Comparison of ENCODE assay signal across 10 cellular contexts in genomic region chr2:73072416-73072815, GRCh38. TPM values are rescaled to one million over a fixed set of nuclear protein-coding genes. Genes with fewer than 3 reads are reported as not detected.
DNase-seq lines count a peak whose midpoint lies in the region; ATAC-seq, FAIRE-seq and TF ChIP-seq lines count a peak whose summit lies in the region.
"Had no signal": no experiment of that assay in that cellular context is flagged by ENCODE, and none has a peak within 500 bp of the region (broad histone marks: within the 10 kb centered on the region; RNA-seq: fewer than 3 reads in every experiment).

No MANE protein-coding gene starts in this region.

- peaks cover 0 to 11% (median 0%) of the 10 kb centered on the region in 9 donors for H3K36me3 ChIP-seq in heart left ventricle
- H3K36me3 ChIP-seq in K562 (ENCODE audit: control insufficient read depth, insufficient read depth, low read length): peaks cover 10% of the 10 kb centered on the region
- no peaks in the 10 kb centered on the region for H3K36me3 ChIP-seq in mucosa of rectum (ENCODE audit: control insufficient read depth in 2 of 2, insufficient read depth in 2 of 2, low read length in 2 of 2)
- no peaks in the 10 kb centered on the region for H3K36me3 ChIP-seq in upper lobe of right lung

- peaks cover 38% of the 10 kb centered on the region for H3K79me2 ChIP-seq in K562 (ENCODE audit: control insufficient read depth, insufficient read depth, low read length)

- peaks cover 5% of the 10 kb centered on the region; the same call in 1 of the 2 replicates for H4K20me1 ChIP-seq in K562 (replicated peaks; ENCODE audit: control insufficient read depth, insufficient read depth, low read length)

- CTCF ChIA-PET in K562 (lab: Yijun Ruan, JAX; ENCODE audit: low intra/inter-chr PET ratio): no interaction called here

- TF ChIP-seq RAD21 in K562 (CRISPR knock-in tag; conservative IDR thresholded peaks at IDR 0.05 in 1 of 2, IDR thresholded peaks at IDR 0.05 in 1 of 2): no peak

- H3K9ac ChIP-seq in K562 (ENCODE audit: insufficient read depth in 1 of 2, low read depth in 2 of 2, low read length in 2 of 2) (peak overlapping the region in 1 of 2 experiments; percentile 92; a peak in 1 of 4 replicates), mucosa of rectum (ENCODE audit: low read depth in 1 of 2, low read length in 2 of 2) (peak overlapping the region; percentile 84 to 93)

- TF ChIP-seq POLR2A in heart left ventricle (IDR thresholded peaks at IDR 0.05) (no peak), K562 (conservative IDR thresholded peaks at IDR 0.05) (no peak)

- ATAC-seq in heart left ventricle: no peak
- no peak for ATAC-seq in K562
- ATAC-seq in upper lobe of right lung: no peak
- no peak for ATAC-seq in HG02981 (IDR thresholded peaks at IDR 0.05; ENCODE audit: unreplicated experiment)
- ATAC-seq in HG03175 (IDR thresholded peaks at IDR 0.05; ENCODE audit: unreplicated experiment): no peak

- H3K9me3 ChIP-seq in heart left ventricle (no peaks in the 10 kb centered on the region), K562 (replicated peaks; ENCODE audit: control insufficient read depth, insufficient read depth, low read depth, low read length) (no peaks in the 10 kb centered on the region), mucosa of rectum (ENCODE audit: control insufficient read depth in 2 of 2, low read length in 2 of 2) (no peaks in the 10 kb centered on the region), upper lobe of right lung (no peaks in the 10 kb centered on the region)

- H3K4me3 ChIP-seq in heart left ventricle (peak overlapping the region in 9 of 12 donors; percentile 66 to 99 (median 90)), K562 (no peak overlapping the region), mucosa of rectum (ENCODE audit: low read length in 2 of 2) (peak overlapping the region; percentile 87 to 99), upper lobe of right lung (peak overlapping the region; percentile 98)

- no peak overlapping the region for H2AFZ ChIP-seq in K562 (ENCODE audit: low read depth, low read length)

- TF ChIP-seq CTCF in heart left ventricle (IDR thresholded peaks at IDR 0.05): no peak
- TF ChIP-seq CTCF in K562 (IDR thresholded peaks at IDR 0.05 in 2 of 3, conservative IDR thresholded peaks at IDR 0.05 in 1 of 3; ENCODE audit: insufficient read depth in 2 of 3, low read depth in 1 of 3, low read length in 3 of 3): no peak
- no peak for TF ChIP-seq CTCF in upper lobe of right lung (IDR thresholded peaks at IDR 0.05)

- no peak for TF ChIP-seq EP300 in K562 (IDR thresholded peaks at IDR 0.05; ENCODE audit: low read length)

- BruUV-seq in K562 (replicated peaks; lab: Mats Ljungman, UMichigan): no TSS peak

- POLR2A ChIA-PET in K562 (lab: Yijun Ruan, JAX): no interaction called here

- intact Hi-C loops in heart left ventricle (cut with DNase I): loop anchor here in 4 of 10 donors (5.0 kb wide), 5 partner anchors 40 to 180 kb away; partner anchors contain the start of gene RAB11FIP5 (in 1 of the 4)
- intact Hi-C loops in cardiac septum (cut with DNase I): loop anchor here (5.0 kb wide), 1 partner anchor 180 kb away; no protein-coding TSS in a partner anchor
- intact Hi-C loops in K562 (cut with micrococcal nuclease): loop anchor here (5.0 kb wide), 1 partner anchor 180 kb away; no protein-coding TSS in a partner anchor
- intact Hi-C loops in upper lobe of right lung (cut with DNase I): no loop called here

- peaks cover 3 to 39% (median 21%) of the 10 kb centered on the region in 12 donors for H3K4me1 ChIP-seq in heart left ventricle
- H3K4me1 ChIP-seq in K562 (replicated peaks in 1 of 2; ENCODE audit: control insufficient read depth in 2 of 2, insufficient read depth in 2 of 2, low read length in 2 of 2): peaks cover 12 to 27% of the 10 kb centered on the region in 2 experiments
- peaks cover 12% of the 10 kb centered on the region in 2 donors for H3K4me1 ChIP-seq in mucosa of rectum (ENCODE audit: control insufficient read depth in 2 of 2, insufficient read depth in 2 of 2, low read length in 2 of 2)
- H3K4me1 ChIP-seq in upper lobe of right lung: peaks cover 22% of the 10 kb centered on the region

- FAIRE-seq in K562 (lab: Jason Lieb, UNC): no peak

- WGBS in heart left ventricle, 4 donors: 91 to 100% (median 96%) methylated on average over 1 of the region's 1 CpG
- WGBS in K562 (ENCODE audit: insufficient coverage, low coverage, missing lambda C conversion rate): 60% methylated on average over 1 of the region's 1 CpG

- H3K27me3 ChIP-seq in heart left ventricle (no peaks in the 10 kb centered on the region), K562 (ENCODE audit: control insufficient read depth in 2 of 2, insufficient read depth in 2 of 2, low read length in 2 of 2) (peaks cover 0 to 5% of the 10 kb centered on the region in 2 experiments; a peak in 2 of 5 replicates), mucosa of rectum (ENCODE audit: control insufficient read depth in 2 of 2, insufficient read depth in 2 of 2, low read length in 2 of 2) (no peaks in the 10 kb centered on the region), upper lobe of right lung (no peaks in the 10 kb centered on the region)

- DNase-seq in heart left ventricle (no peak), cardiac septum (ENCODE audit: low spot score) (no peak), K562 (ENCODE audit: extremely low read depth in 1 of 4, low spot score in 3 of 4) (no peak), upper lobe of right lung (no peak), DMS114 treated with DMSO at 0.1 percent for 48 hours (lab: John Stamatoyannopoulos, UW; ENCODE audit: unreplicated experiment) (no peak)
- DNase-seq: GOT3, NCI-H526 treated with DMSO at 0.1 percent for 48 hours had no signal

- H3K4me2 ChIP-seq in K562 (ENCODE audit: insufficient read depth, low read length): peak overlapping the region; percentile 92; the same call in 1 of the 2 replicates

- H3K27ac ChIP-seq in heart left ventricle (peak overlapping the region in 7 of 12 donors; percentile 88 to 98 (median 93)), K562 (ENCODE audit: extremely low read depth, low read depth, low read length) (no peak overlapping the region), mucosa of rectum (ENCODE audit: low read depth in 2 of 2, low read length in 2 of 2) (peak overlapping the region in 1 of 2 donors; percentile 96), upper lobe of right lung (peak overlapping the region; percentile 97)

- H3K9me1 ChIP-seq in K562 (ENCODE audit: control insufficient read depth, insufficient read depth, low read length): no peaks in the 10 kb centered on the region

- in situ Hi-C loops in K562 (cut with MboI): no loop called here

TF ChIP-seq in K562, 482 proteins besides CTCF, POLR2A, EP300 and RAD21 (continues in another document):
- TF ChIP-seq, protein P1, sequence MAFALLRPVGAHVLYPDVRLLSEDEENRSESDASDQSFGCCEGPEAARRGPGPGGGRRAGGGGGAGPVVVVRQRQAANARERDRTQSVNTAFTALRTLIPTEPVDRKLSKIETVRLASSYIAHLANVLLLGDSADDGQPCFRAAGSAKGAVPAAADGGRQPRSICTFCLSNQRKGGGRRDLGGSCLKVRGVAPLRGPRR (CRISPR knock-in tag; IDR thresholded peaks at IDR 0.05): no peak
- TF ChIP-seq BDP1 (IDR thresholded peaks at IDR 0.05; ENCODE audit: insufficient read depth, insufficient read length) (no peak), POLR2AphosphoS2 (IDR thresholded peaks at IDR 0.05; ENCODE audit: low read length) (no peak), ZNF263 (CRISPR knock-in tag; IDR thresholded peaks at IDR 0.05; ENCODE audit: borderline replicate concordance) (no peak)

RNA-seq across cellular contexts. Expression of gene SFXN5, which starts 0.9 kb away (rescaled TPM):
- 10 to 100 TPM in 3 of 9 donors, 1 to 10 TPM in 6; 6.0 to 12.5 (median 9.1) TPM for total RNA-seq in heart left ventricle
- polyA plus RNA-seq in heart left ventricle: 1 to 10 TPM; 7.1 to 8.2 TPM
- total RNA-seq in cardiac septum: 13.3 TPM
- 75.2 and 92.0 TPM in 2 replicates for total RNA-seq in K562 (2011; cell fraction: chromatin; rRNA removed; ENCODE audit: low replicate concordance)
- 41.8 and 49.7 TPM in 2 replicates for total RNA-seq in K562 (2011; cell fraction: nucleolus; rRNA removed)
- total RNA-seq in K562 (2011; cell fraction: nucleoplasm; rRNA removed): 41.6 and 73.8 TPM in 2 replicates
- total RNA-seq in K562 (2014; rRNA removed): 13.8 and 19.9 TPM in 2 replicates
- 12.4 and 14.1 TPM in 2 replicates for total RNA-seq in K562 (2014; rRNA removed; fragmentation: Illumina TruSeq; extraction: Trizol)
- 18.0 and 19.4 TPM in 2 replicates for total RNA-seq in K562 (2015; rRNA removed; fragmentation: Illumina TruSeq; extraction: Trizol)
- total RNA-seq in K562 (2021): 21.3 and 21.6 TPM in 2 replicates
- polyA plus RNA-seq in K562 (2011; rRNA removed): 18.2 and 22.6 TPM in 2 replicates
- polyA plus RNA-seq in K562 (2011; cell fraction: cytosol; rRNA removed): 19.2 and 31.7 TPM in 2 replicates
- 45.6 and 116 TPM in 2 replicates for polyA plus RNA-seq in K562 (2011; cell fraction: nucleus; rRNA removed)
- polyA plus RNA-seq in K562 (2012): 14.9 and 19.8 TPM in 2 replicates
- polyA plus RNA-seq in K562 (2014; fragmentation: Illumina TruSeq; extraction: Trizol): 16.0 and 17.4 TPM in 2 replicates
- polyA plus RNA-seq in K562 (2014; fragmentation: Nextera tagmentation; extraction: Ambion mirVana): 10 to 100 TPM in 1 of 2 experiments, 1 to 10 TPM in 1; 8.3 to 13.4 TPM
- 21.2 and 22.3 TPM in 2 replicates for polyA plus RNA-seq in K562 (2014; rRNA removed)
- 12.5 and 28.7 TPM in 2 replicates for polyA minus RNA-seq in K562 (2011; rRNA and poly(A)+ RNA removed)
- 8.7 TPM in 2 replicates for polyA minus RNA-seq in K562 (2011; cell fraction: cytosol; rRNA and poly(A)+ RNA removed)
- polyA minus RNA-seq in K562 (2011; cell fraction: nucleus; rRNA and poly(A)+ RNA removed): 19.1 and 26.1 TPM in 2 replicates
- 13.1 TPM for total RNA-seq in upper lobe of right lung

RNA-seq across cellular contexts. Expression of gene RAB11FIP5, which starts 40.3 kb away (rescaled TPM):
- total RNA-seq in heart left ventricle (10 to 100 TPM; 18.6 to 43.7 (median 24.8) TPM), cardiac septum (38.1 TPM), K562 (2014; rRNA removed) (5.7 and 7.0 TPM in 2 replicates), K562 (2014; rRNA removed; fragmentation: Illumina TruSeq; extraction: Trizol) (6.7 and 6.8 TPM in 2 replicates), K562 (2015; rRNA removed; fragmentation: Illumina TruSeq; extraction: Trizol) (3.4 and 3.7 TPM in 2 replicates), K562 (2021) (8.6 and 9.1 TPM in 2 replicates), upper lobe of right lung (28.8 TPM)
- polyA plus RNA-seq in heart left ventricle (10 to 100 TPM; 10.7 to 50.7 TPM), K562 (2011; rRNA removed) (11.3 and 14.4 TPM in 2 replicates), K562 (2014; fragmentation: Illumina TruSeq; extraction: Trizol) (8.0 and 8.3 TPM in 2 replicates), K562 (2014; fragmentation: Nextera tagmentation; extraction: Ambion mirVana) (1 to 10 TPM; 1.7 TPM), K562 (2014; rRNA removed) (5.7 and 6.4 TPM in 2 replicates)
- 19.7 and 27.7 TPM in 2 replicates for total RNA-seq in K562 (2011; cell fraction: chromatin; rRNA removed; ENCODE audit: low replicate concordance)
- total RNA-seq in K562 (2011; cell fraction: nucleolus; rRNA removed): 8.7 and 10.0 TPM in 2 replicates
- 11.7 and 15.4 TPM in 2 replicates for total RNA-seq in K562 (2011; cell fraction: nucleoplasm; rRNA removed)
- 6.8 and 8.8 TPM in 2 replicates for polyA plus RNA-seq in K562 (2011; cell fraction: cytosol; rRNA removed)
- 12.0 and 16.7 TPM in 2 replicates for polyA plus RNA-seq in K562 (2011; cell fraction: nucleus; rRNA removed)
- polyA plus RNA-seq in K562 (2012): 5.9 and 6.3 TPM in 2 replicates
- polyA minus RNA-seq in K562 (2011; rRNA and poly(A)+ RNA removed): 10.6 and 16.9 TPM in 2 replicates
- polyA minus RNA-seq in K562 (2011; cell fraction: cytosol; rRNA and poly(A)+ RNA removed): 5.8 and 8.8 TPM in 2 replicates
- polyA minus RNA-seq in K562 (2011; cell fraction: nucleus; rRNA and poly(A)+ RNA removed): 4.4 and 5.0 TPM in 2 replicates
